Comparison of ENCODE assay signal across 11 cellular contexts in genomic region chr6:108837236-108837971, GRCh38. TPM values are rescaled to one million over a fixed set of nuclear protein-coding genes. Genes with fewer than 3 reads are reported as not detected.
DNase-seq lines count a peak whose midpoint lies in the region; ATAC-seq and TF ChIP-seq lines count a peak whose summit lies in the region.
"Had no signal": no experiment of that assay in that cellular context is flagged by ENCODE, and none has a peak within 500 bp of the region (broad histone marks: within the 10 kb centered on the region; RNA-seq: fewer than 3 reads in every experiment).

No MANE protein-coding gene starts in this region.

- DNase-seq in T-helper 17 cell (no peak), Right ventricle myocardium superior (no peak)
- no peak for DNase-seq in stimulated activated CD4-positive, alpha-beta T cell treated with anti-CD3 and anti-CD28 coated beads, Interleukin-4, amount 100 ng/mL, for 24 hours
- DNase-seq: cerebellar nuclear complex, heart right ventricle, NCI-H1436 treated with DMSO at 0.1 percent for 48 hours had no signal

- H3K9me3 ChIP-seq in BLaER1: no peaks in the 10 kb centered on the region
- no peaks in the 10 kb centered on the region for H3K9me3 ChIP-seq in T-helper 17 cell (ENCODE audit: control insufficient read depth, low read length, poor library complexity, severe bottlenecking)
- H3K9me3 ChIP-seq in iPS-18a (ENCODE audit: control insufficient read depth, low read depth, low read length): no peaks in the 10 kb centered on the region
- H3K9me3 ChIP-seq: heart right ventricle had no signal

- ATAC-seq in T-helper 17 cell (peak; percentile 18), GM18861 (IDR thresholded peaks at IDR 0.05; ENCODE audit: unreplicated experiment) (no peak), HG02678 (IDR thresholded peaks at IDR 0.05; ENCODE audit: unreplicated experiment) (no peak), Right ventricle myocardium superior (ENCODE audit: poor library complexity) (no peak)

- no peaks in the 10 kb centered on the region for H4K20me1 ChIP-seq in BLaER1
- no peaks in the 10 kb centered on the region for H4K20me1 ChIP-seq in KMS-11 (ENCODE audit: insufficient read depth)

- peak overlapping the region; percentile 30; the same call in 1 of the 2 replicates for H3K27ac ChIP-seq in BLaER1
- peak overlapping the region; percentile 24; the same call in 1 of the 2 replicates for H3K27ac ChIP-seq in KMS-11
- H3K27ac ChIP-seq in iPS-18a (ENCODE audit: low read length): no peak overlapping the region

- H3K9ac ChIP-seq in BLaER1 (no peak overlapping the region), KMS-11 (peak overlapping the region; percentile 9; the same call in 1 of the 2 replicates), iPS-18a (ENCODE audit: low read length) (no peak overlapping the region)

- no peak for TF ChIP-seq CTCF in KMS-11 (conservative IDR thresholded peaks at IDR 0.05; ENCODE audit: low read depth, low read length)

- no peaks in the 10 kb centered on the region for H3K79me2 ChIP-seq in KMS-11 (ENCODE audit: insufficient read depth, low read depth)

- intact Hi-C loops in Right ventricle myocardium superior (cut with DNase I): loop anchor here (10.0 kb wide), 1 partner anchor 53 kb away; no protein-coding TSS in a partner anchor

- H3K27me3 Mint-ChIP-seq in T-helper 17 cell: peaks cover 8% of the 10 kb centered on the region

- H3K36me3 Mint-ChIP-seq in T-helper 17 cell (ENCODE audit: low read depth): no peaks in the 10 kb centered on the region

- H3K4me3 ChIP-seq in BLaER1 (no peak overlapping the region), KMS-11 (IDR thresholded peaks at IDR 0.05; ENCODE audit: insufficient read depth, low read depth, low read length) (no peak overlapping the region), iPS-18a (ENCODE audit: low read length) (peak overlapping the region; percentile 40)
- H3K4me3 ChIP-seq: heart right ventricle had no signal

- no peaks in the 10 kb centered on the region for H3K27me3 ChIP-seq in BLaER1
- no peaks in the 10 kb centered on the region for H3K27me3 ChIP-seq in KMS-11 (ENCODE audit: insufficient read depth, low read depth)
- H3K27me3 ChIP-seq in iPS-18a (ENCODE audit: control insufficient read depth, insufficient read depth, low read length): peaks cover 13% of the 10 kb centered on the region
- H3K27me3 ChIP-seq: heart right ventricle had no signal

- H3K4me3 Mint-ChIP-seq in T-helper 17 cell: no peak overlapping the region

- peaks cover 15% of the 10 kb centered on the region for H3K4me1 Mint-ChIP-seq in T-helper 17 cell

- no peak overlapping the region for H2AFZ ChIP-seq in KMS-11 (ENCODE audit: low read depth)

- H3K4me1 ChIP-seq in BLaER1 (peaks cover 37% of the 10 kb centered on the region), KMS-11 (ENCODE audit: low read depth, poor library complexity, severe bottlenecking) (peaks cover 70% of the 10 kb centered on the region), iPS-18a (ENCODE audit: control insufficient read depth, low read depth, low read length) (peaks cover 4% of the 10 kb centered on the region)

- peak overlapping the region; percentile 76 for H3K27ac Mint-ChIP-seq in T-helper 17 cell

- H3K36me3 ChIP-seq in BLaER1: no peaks in the 10 kb centered on the region
- H3K36me3 ChIP-seq in KMS-11 (ENCODE audit: insufficient read depth): no peaks in the 10 kb centered on the region
- H3K36me3 ChIP-seq in iPS-18a (ENCODE audit: control insufficient read depth, low read depth, low read length): no peaks in the 10 kb centered on the region
- H3K36me3 ChIP-seq: heart right ventricle had no signal

- H3K4me2 ChIP-seq in BLaER1: peak overlapping the region; percentile 81
- H3K4me2 ChIP-seq in KMS-11: peak overlapping the region; percentile 93

RNA-seq across cellular contexts. Expression of gene ARMC2, which starts 10.8 kb away (rescaled TPM):
- total RNA-seq in T-helper 17 cell (1 to 10 TPM; 6.9 to 8.7 TPM), Right ventricle myocardium superior (9.5 TPM)
